Comparison of ENCODE assay signal across 8 cellular contexts in the genomic region with DNA sequence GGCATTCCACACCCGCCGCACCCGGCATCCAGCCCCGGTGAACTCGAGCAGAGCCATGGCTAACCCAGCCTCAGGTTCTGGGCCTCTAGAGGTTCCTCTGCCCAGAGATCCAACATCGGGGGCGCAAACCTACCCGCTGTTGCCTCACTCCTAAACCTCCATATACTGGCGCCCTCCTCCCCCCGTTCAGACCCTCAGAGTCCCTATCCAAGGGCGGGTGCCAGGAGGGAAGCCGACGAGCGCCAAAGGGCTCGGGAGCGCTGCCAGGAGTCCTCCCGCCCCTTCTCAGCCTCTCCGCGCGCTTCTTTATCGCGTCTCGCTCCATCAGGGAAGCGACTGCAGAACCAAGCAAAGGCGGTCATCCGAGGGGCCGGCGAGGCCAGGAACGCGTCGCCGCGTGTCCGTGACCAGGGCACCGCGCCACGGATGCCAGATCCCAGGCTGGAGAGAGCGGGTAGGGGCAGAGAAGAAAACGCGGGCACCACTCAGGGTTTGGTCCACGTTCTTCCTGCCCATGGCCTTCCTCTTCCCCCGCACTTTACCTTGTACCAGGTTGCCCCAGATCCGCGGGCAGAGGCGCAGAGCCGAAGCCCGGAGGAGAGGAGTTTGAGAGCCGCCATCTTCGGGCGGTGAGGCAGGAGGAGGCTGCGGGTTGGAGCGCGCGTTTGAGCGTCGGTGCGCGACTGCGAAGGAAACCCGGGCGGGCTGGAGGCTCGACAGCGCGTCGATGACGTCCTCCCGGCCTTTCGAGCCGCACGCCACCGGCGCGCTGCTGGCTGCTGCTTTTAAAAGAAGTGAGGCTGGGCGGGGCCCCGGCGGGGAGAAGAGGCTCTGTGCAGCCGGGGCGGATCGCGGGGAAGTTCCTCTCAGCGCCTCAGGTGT. TPM values are rescaled to one million over a fixed set of nuclear protein-coding genes. Genes with fewer than 3 reads are reported as not detected.
A peak's percentile ranks its signal among the peaks of the same experiment; 100 is the strongest.
DNase-seq lines count a peak whose midpoint lies in the region; ATAC-seq and TF ChIP-seq lines count a peak whose summit lies in the region.

Gene OXCT1 (minus strand): TSS at position 687 of the 882 bp plus-strand sequence. CDS start 67 bp downstream, at position 620.

- H3K4me1 Mint-ChIP-seq in natural killer cell treated with Interleukin-12 subunit alpha and Interleukin-12 subunit beta and Interleukin-15 and Interleukin-18, amount 100 ng/mL, for 72 hours (ENCODE audit: low read depth in 2 of 2): peaks cover 29 to 43% of the 10 kb centered on the region in 2 donors

- H3K36me3 Mint-ChIP-seq in natural killer cell treated with Interleukin-12 subunit alpha and Interleukin-12 subunit beta and Interleukin-15 and Interleukin-18, amount 100 ng/mL, for 72 hours: no peaks in the 10 kb centered on the region

- TF ChIP-seq CTCF in DND-41 (IDR thresholded peaks at IDR 0.05; ENCODE audit: borderline replicate concordance, extremely low read depth, low read length, poor library complexity, severe bottlenecking) (no peak), KMS-11 (conservative IDR thresholded peaks at IDR 0.05; ENCODE audit: low read depth, low read length) (no peak), fibroblast of pulmonary artery (IDR thresholded peaks at IDR 0.05; ENCODE audit: low read length, missing control alignments) (no peak)

- H4K20me1 ChIP-seq in DND-41 (ENCODE audit: insufficient read depth, low read length) (peaks cover 11% of the 10 kb centered on the region; the same call in 1 of the 2 replicates), KMS-11 (ENCODE audit: insufficient read depth) (no peaks in the 10 kb centered on the region)

- H3K4me1 ChIP-seq in DND-41 (ENCODE audit: insufficient read depth, low read length) (peaks cover 39% of the 10 kb centered on the region), KMS-11 (ENCODE audit: low read depth, poor library complexity, severe bottlenecking) (peaks cover 62% of the 10 kb centered on the region)

- DNase-seq in DND-41 (peak; percentile 92), RKO (ENCODE audit: low spot score) (peak; percentile 87), fibroblast of pulmonary artery (ENCODE audit: low read depth) (peak; percentile 83)
- DNase-seq in activated T-helper 1 cell treated with anti-CD3 and anti-CD28 coated beads, Interleukin-2, amount 50 U/mL, for 16 hours (ENCODE audit: low read depth in 1 of 2, low spot score in 1 of 2): peak; percentile 85 to 88
- peak; percentile 90 for DNase-seq in natural killer cell treated with Interleukin-12 subunit alpha and Interleukin-12 subunit beta and Interleukin-15 and Interleukin-18, amount 100 ng/mL, for 72 hours (ENCODE audit: low spot score)
- peak; percentile 92 for DNase-seq in stimulated activated naive CD8-positive, alpha-beta T cell treated with anti-CD3 and anti-CD28 coated beads, Interleukin-15, Interleukin-2, amounts not matched to agents 100 U/mL and 50 U/mL, for 24 hours

- H3K9me3 Mint-ChIP-seq in natural killer cell treated with Interleukin-12 subunit alpha and Interleukin-12 subunit beta and Interleukin-15 and Interleukin-18, amount 100 ng/mL, for 72 hours: no peaks in the 10 kb centered on the region

- H3K27ac ChIP-seq in DND-41 (ENCODE audit: low read length) (peak within 1 kb of the TSS; percentile 82), KMS-11 (peak within 1 kb of the TSS; percentile 70)

- peak within 1 kb of the TSS; percentile 79 to 82 for H3K27ac Mint-ChIP-seq in natural killer cell treated with Interleukin-12 subunit alpha and Interleukin-12 subunit beta and Interleukin-15 and Interleukin-18, amount 100 ng/mL, for 72 hours

- H3K4me2 ChIP-seq in DND-41 (ENCODE audit: insufficient read depth, low read length): peak within 1 kb of the TSS; percentile 91
- peak within 1 kb of the TSS; percentile 90 for H3K4me2 ChIP-seq in KMS-11

- H3K27me3 ChIP-seq in DND-41 (ENCODE audit: insufficient read depth, low read length, poor library complexity): no peaks in the 10 kb centered on the region
- no peaks in the 10 kb centered on the region for H3K27me3 ChIP-seq in KMS-11 (ENCODE audit: insufficient read depth, low read depth)

- H2AFZ ChIP-seq in DND-41 (ENCODE audit: low read depth, low read length) (peak within 1 kb of the TSS; percentile 85), KMS-11 (ENCODE audit: low read depth) (peak within 1 kb of the TSS; percentile 85)

- H3K27me3 Mint-ChIP-seq in natural killer cell treated with Interleukin-12 subunit alpha and Interleukin-12 subunit beta and Interleukin-15 and Interleukin-18, amount 100 ng/mL, for 72 hours: peaks cover 0 to 2% of the 10 kb centered on the region in 2 donors

- no peaks in the 10 kb centered on the region for H3K9me3 ChIP-seq in DND-41 (ENCODE audit: insufficient read depth, low read length, severe bottlenecking)

- ATAC-seq in DND-41 (ENCODE audit: insufficient read depth, low read depth) (peak; percentile 89), GM21786 (IDR thresholded peaks at IDR 0.05; ENCODE audit: unreplicated experiment) (peak; percentile 91)
- peak; percentile 95 to 98 for ATAC-seq in natural killer cell treated with Interleukin-12 subunit alpha and Interleukin-12 subunit beta and Interleukin-15 and Interleukin-18, amount 100 ng/mL, for 72 hours
- ATAC-seq in stimulated activated naive CD8-positive, alpha-beta T cell treated with anti-CD3 and anti-CD28 coated beads, Interleukin-15, Interleukin-2, amounts not matched to agents 100 U/mL and 50 U/mL, for 24 hours: peak; percentile 97

- H3K36me3 ChIP-seq in DND-41 (ENCODE audit: insufficient read depth, low read length) (peaks cover 7% of the 10 kb centered on the region), KMS-11 (ENCODE audit: insufficient read depth) (no peaks in the 10 kb centered on the region)

- peak within 1 kb of the TSS; percentile 75 for H3K9ac ChIP-seq in DND-41 (ENCODE audit: low read depth, low read length)
- H3K9ac ChIP-seq in KMS-11: peak within 1 kb of the TSS; percentile 93

- peak within 1 kb of the TSS; percentile 89 for H3K4me3 Mint-ChIP-seq in natural killer cell treated with Interleukin-12 subunit alpha and Interleukin-12 subunit beta and Interleukin-15 and Interleukin-18, amount 100 ng/mL, for 72 hours

- H3K79me2 ChIP-seq in DND-41 (ENCODE audit: insufficient read depth, low read length): peaks cover 57% of the 10 kb centered on the region
- peaks cover 35% of the 10 kb centered on the region; the same call in 1 of the 2 replicates for H3K79me2 ChIP-seq in KMS-11 (ENCODE audit: insufficient read depth, low read depth)

- H3K4me3 ChIP-seq in DND-41 (ENCODE audit: low read depth in 1 of 2, low read length in 2 of 2) (peak within 1 kb of the TSS; percentile 42 to 71), KMS-11 (IDR thresholded peaks at IDR 0.05; ENCODE audit: insufficient read depth, low read depth, low read length) (no peak within 1 kb of the TSS), fibroblast of pulmonary artery (replicated peaks; ENCODE audit: low read depth, low read length) (peak within 1 kb of the TSS; percentile 74)

RNA-seq across cellular contexts. Expression of gene OXCT1, which starts in this region (rescaled TPM):
- total RNA-seq in natural killer cell treated with Interleukin-12 subunit alpha and Interleukin-12 subunit beta and Interleukin-15 and Interleukin-18, amount 100 ng/mL, for 72 hours: 10 to 100 TPM; 31.2 to 50.2 TPM
